ENCODE assay signal across 32 cellular contexts in the genomic region with DNA sequence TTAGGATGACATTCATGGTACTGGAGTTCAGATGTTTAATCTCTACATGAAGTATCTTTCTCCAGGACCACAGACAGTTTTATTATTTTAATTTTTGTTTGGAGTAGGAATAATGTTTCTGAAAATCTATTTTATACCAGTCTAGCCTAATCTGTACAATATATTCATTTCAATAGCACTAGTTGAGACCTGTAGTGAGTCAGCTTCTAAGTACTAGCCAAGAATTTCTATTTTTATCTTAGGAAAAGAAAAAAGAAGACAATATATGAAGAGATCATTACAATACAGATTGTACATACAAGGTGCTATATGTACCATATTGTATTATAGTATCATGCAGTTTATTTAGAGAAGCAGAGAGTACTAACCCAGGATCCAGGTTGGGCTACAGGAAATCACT.
"Had no signal": no experiment of that assay in that cellular context is flagged by ENCODE, and none has a peak within 500 bp of the region (broad histone marks: within the 10 kb centered on the region; RNA-seq: fewer than 3 reads in every experiment).

No MANE protein-coding gene starts in this region.

- H3K9me3 Mint-ChIP-seq: mesothelial cell of epicardium; stimulated activated naive B cell treated with anti-CD40 and anti-IgM and Interleukin-4, amounts not matched to agents 10 μg/mL and 1 μg/mL and 100 μg/mL, for 72 hours had no signal

- DNase-seq: activated CD4-positive, alpha-beta memory T cell treated with anti-CD3 and anti-CD28 coated beads for 36 hours; activated CD4-positive, alpha-beta T cell treated with anti-CD3 and anti-CD28 coated beads, Interleukin-2, amount 10 ng/mL, durations not matched to agents 24 days and 14 days; activated CD4-positive, CD25-positive, alpha-beta regulatory T cell treated with anti-CD3 and anti-CD28 coated beads, Interleukin-2, amount 50 U/mL, for 72 hours; activated CD8-positive, alpha-beta memory T cell treated with anti-CD3 and anti-CD28 coated beads, Interleukin-2, amount 50 U/mL, for 4 hours; activated gamma-delta T cell treated with Interleukin-2 at 50 U/mL for 16 hours; activated naive CD4-positive, alpha-beta T cell treated with anti-CD3 and anti-CD28 coated beads, Interleukin-2, amount 50 U/mL, for 16 hours; activated T-cell treated with anti-CD3 and anti-CD28 coated beads, Interleukin-2, amount 50 U/mL, for 1 hour; amniotic stem cell; cerebellar nuclear complex; dorsolateral prefrontal cortex; effector memory CD4-positive, alpha-beta T cell; erythroblast; foreskin melanocyte; left ventricle myocardium superior; naive B cell; nephron progenitor cell; retina; stimulated activated CD4-positive, alpha-beta T cell treated with anti-CD3 and anti-CD28 coated beads, Interleukin-15, amount 100 ng/mL, for 24 hours; stimulated activated CD4-positive, alpha-beta T cell treated with anti-CD3 and anti-CD28 coated beads, Interleukin-2, amount 100 ng/mL, for 24 hours; stimulated activated naive B cell treated with anti-CD40 and anti-IgM and Interleukin-4, amounts not matched to agents 10 μg/mL and 1 μg/mL and 100 μg/mL, for 72 hours; stomach; T-helper 2 cell; thyroid gland; upper lobe of left lung had no signal

- H3K36me3 Mint-ChIP-seq: activated CD4-positive, alpha-beta memory T cell treated with anti-CD3 and anti-CD28 coated beads for 36 hours; mesothelial cell of epicardium; naive B cell; stimulated activated naive B cell treated with anti-CD40 and anti-IgM and Interleukin-4, amounts not matched to agents 10 μg/mL and 1 μg/mL and 100 μg/mL, for 72 hours had no signal

- H3K4me3 ChIP-seq: cardiac muscle cell, coronary artery, dorsolateral prefrontal cortex, stomach, thyroid gland, upper lobe of left lung, vagina had no signal

- H3K4me1 ChIP-seq: stomach, thyroid gland, upper lobe of left lung, vagina had no signal

- H3K9me3 ChIP-seq: neutrophil, thyroid gland, upper lobe of left lung, vagina had no signal

- ATAC-seq: activated T-helper 17 cell treated with anti-CD3 and anti-CD28 coated beads, Interleukin-2, amount 50 U/mL, for 72 hours; left ventricle myocardium superior; sciatic nerve; stimulated activated naive B cell treated with anti-CD40 and anti-IgM and Interleukin-4, amounts not matched to agents 10 μg/mL and 1 μg/mL and 100 μg/mL, for 72 hours had no signal

- FAIRE-seq: islet of Langerhans had no signal

- H3K27ac Mint-ChIP-seq: activated CD4-positive, alpha-beta memory T cell treated with anti-CD3 and anti-CD28 coated beads for 36 hours; activated CD4-positive, alpha-beta T cell treated with anti-CD3 and anti-CD28 coated beads, Interleukin-2, amount 10 ng/mL, durations not matched to agents 24 days and 14 days; activated T-helper 17 cell treated with anti-CD3 and anti-CD28 coated beads, Interleukin-2, amount 50 U/mL, for 72 hours; mesothelial cell of epicardium; naive B cell; nephron progenitor cell; stimulated activated naive B cell treated with anti-CD40 and anti-IgM and Interleukin-4, amounts not matched to agents 10 μg/mL and 1 μg/mL and 100 μg/mL, for 72 hours had no signal

- H3K4me1 Mint-ChIP-seq: activated CD4-positive, alpha-beta T cell treated with anti-CD3 and anti-CD28 coated beads, Interleukin-2, amount 10 ng/mL, durations not matched to agents 24 days and 14 days; activated T-helper 17 cell treated with anti-CD3 and anti-CD28 coated beads, Interleukin-2, amount 50 U/mL, for 72 hours; naive B cell; stimulated activated naive B cell treated with anti-CD40 and anti-IgM and Interleukin-4, amounts not matched to agents 10 μg/mL and 1 μg/mL and 100 μg/mL, for 72 hours had no signal

- H3K27ac ChIP-seq: cardiac muscle cell, coronary artery, dorsolateral prefrontal cortex, neutrophil, stomach, thyroid gland, upper lobe of left lung, vagina had no signal

- H3K4me3 Mint-ChIP-seq: activated CD4-positive, alpha-beta memory T cell treated with anti-CD3 and anti-CD28 coated beads for 36 hours; activated CD4-positive, alpha-beta T cell treated with anti-CD3 and anti-CD28 coated beads, Interleukin-2, amount 10 ng/mL, durations not matched to agents 24 days and 14 days; activated T-helper 17 cell treated with anti-CD3 and anti-CD28 coated beads, Interleukin-2, amount 50 U/mL, for 72 hours; mesothelial cell of epicardium; naive B cell; nephron progenitor cell; stimulated activated naive B cell treated with anti-CD40 and anti-IgM and Interleukin-4, amounts not matched to agents 10 μg/mL and 1 μg/mL and 100 μg/mL, for 72 hours had no signal

- H3K27me3 Mint-ChIP-seq: activated CD4-positive, alpha-beta memory T cell treated with anti-CD3 and anti-CD28 coated beads for 36 hours; activated CD4-positive, alpha-beta T cell treated with anti-CD3 and anti-CD28 coated beads, Interleukin-2, amount 10 ng/mL, durations not matched to agents 24 days and 14 days; activated T-helper 17 cell treated with anti-CD3 and anti-CD28 coated beads, Interleukin-2, amount 50 U/mL, for 72 hours; naive B cell; stimulated activated naive B cell treated with anti-CD40 and anti-IgM and Interleukin-4, amounts not matched to agents 10 μg/mL and 1 μg/mL and 100 μg/mL, for 72 hours had no signal

- H3K36me3 ChIP-seq: cardiac muscle cell, neutrophil, stomach, thyroid gland, upper lobe of left lung, vagina had no signal

- H3K27me3 ChIP-seq: cardiac muscle cell, dorsolateral prefrontal cortex, neutrophil, stomach, thyroid gland, upper lobe of left lung, vagina had no signal
